In the genomic region with DNA sequence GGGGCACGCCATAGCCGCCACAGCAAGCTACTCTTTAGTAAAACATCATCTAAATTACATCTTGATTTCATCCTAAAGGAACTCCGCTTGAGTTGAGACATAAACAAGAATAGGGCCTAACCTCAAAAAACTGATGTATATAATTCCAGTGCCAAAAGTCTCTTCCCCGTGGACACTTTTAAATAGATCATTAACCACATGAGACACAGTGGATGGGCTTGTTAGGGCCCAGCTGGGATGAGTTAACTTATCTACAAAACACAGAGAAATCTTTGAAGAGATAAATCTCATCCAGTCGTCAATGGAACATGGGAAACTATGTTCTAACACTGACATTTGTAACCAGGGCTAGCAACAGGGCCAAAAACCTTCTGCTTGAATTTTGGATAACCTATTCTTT, we compare ENCODE assay signal across 22 cellular contexts. TPM values are rescaled to one million over a fixed set of nuclear protein-coding genes. Genes with fewer than 3 reads are reported as not detected.
A peak's percentile ranks its signal among the peaks of the same experiment; 100 is the strongest.
DNase-seq lines count a peak whose midpoint lies in the region; ATAC-seq, FAIRE-seq and TF ChIP-seq lines count a peak whose summit lies in the region.
"Had no signal": no experiment of that assay in that cellular context is flagged by ENCODE, and none has a peak within 500 bp of the region (broad histone marks: within the 10 kb centered on the region; RNA-seq: fewer than 3 reads in every experiment).

No MANE protein-coding gene starts in this region.

- no peaks in the 10 kb centered on the region for H3K27me3 Mint-ChIP-seq in naive thymus-derived CD4-positive, alpha-beta T cell
- H3K27me3 Mint-ChIP-seq: CD4-positive, CD25-positive, alpha-beta regulatory T cell; naive thymus-derived CD8-positive, alpha-beta T cell had no signal

- POLR2A ChIA-PET in naive thymus-derived CD4-positive, alpha-beta T cell (lab: Charles Lee), result no interaction called here

- no peak overlapping the region for H2BK15ac ChIP-seq in mesenchymal stem cell (ENCODE audit: low read depth, poor library complexity, severe bottlenecking)

- H3K14ac ChIP-seq in mesenchymal stem cell (ENCODE audit: low read length in 2 of 2), result no peak overlapping the region

- H3K36me3 ChIP-seq in left ventricle myocardium inferior (no peaks in the 10 kb centered on the region), mammary epithelial cell (ENCODE audit: insufficient read depth, low read length) (no peaks in the 10 kb centered on the region), mesenchymal stem cell (ENCODE audit: control insufficient read depth in 1 of 2, insufficient read depth in 2 of 2, low read depth in 1 of 2, low read length in 2 of 2) (no peaks in the 10 kb centered on the region), small intestine (ENCODE audit: control insufficient read depth in 2 of 2, insufficient read depth in 2 of 2, low read length in 2 of 2) (no peaks in the 10 kb centered on the region), body of pancreas (replicated peaks in 1 of 2; ENCODE audit: insufficient read depth in 1 of 2, low read depth in 2 of 2) (no peaks in the 10 kb centered on the region)
- H3K36me3 ChIP-seq in naive thymus-derived CD4-positive, alpha-beta T cell (ENCODE audit: control insufficient read depth in 2 of 3, insufficient read depth in 3 of 3, low read length in 3 of 3), result no peaks in the 10 kb centered on the region
- H3K36me3 ChIP-seq: MG63 had no signal

- no TSS peak for BruUV-seq in mammary epithelial cell (replicated peaks; lab: Mats Ljungman, UMichigan)

- H3K4me3 ChIP-seq in left ventricle myocardium inferior (no peak overlapping the region), mammary epithelial cell (replicated peaks in 1 of 3; ENCODE audit: insufficient read depth in 1 of 3, low read depth in 2 of 3, low read length in 3 of 3) (no peak overlapping the region), mesenchymal stem cell (ENCODE audit: insufficient read depth in 1 of 2, low read depth in 1 of 2, low read length in 2 of 2) (no peak overlapping the region), small intestine (ENCODE audit: low read depth in 1 of 2, low read length in 2 of 2) (no peak overlapping the region), body of pancreas (no peak overlapping the region)
- H3K4me3 ChIP-seq in naive thymus-derived CD4-positive, alpha-beta T cell (ENCODE audit: low read length), result no peak overlapping the region
- H3K4me3 ChIP-seq: lung, MG63, skin epidermis had no signal

- H3K79me1 ChIP-seq in mesenchymal stem cell (replicated peaks; ENCODE audit: low read length, poor library complexity, severe bottlenecking), result no peaks in the 10 kb centered on the region

- CTCF ChIA-PET in mammary epithelial cell (lab: Charles Lee; ENCODE audit: low non-redundant PET), result no interaction called here
- CTCF ChIA-PET in naive thymus-derived CD4-positive, alpha-beta T cell (lab: Charles Lee), result interaction anchor here (0.6 kb wide), 1 partner anchor 37 kb away, joined by 3 read pairs; no protein-coding TSS in a partner anchor

- dilution Hi-C loops in mammary epithelial cell (cut with HindIII; ENCODE audit: low sequenced_read_pairs), result no loop called here

- no peaks in the 10 kb centered on the region for H3K4me1 ChIP-seq in left ventricle myocardium inferior
- peaks cover 15% of the 10 kb centered on the region for H3K4me1 ChIP-seq in mammary epithelial cell (ENCODE audit: insufficient read depth, low read length)
- peaks cover 17% of the 10 kb centered on the region for H3K4me1 ChIP-seq in mesenchymal stem cell (ENCODE audit: control insufficient read depth, insufficient read depth, low read depth, low read length)
- no peaks in the 10 kb centered on the region for H3K4me1 ChIP-seq in small intestine (ENCODE audit: control insufficient read depth in 2 of 2, insufficient read depth in 1 of 2, low read depth in 1 of 2, low read length in 1 of 2)
- no peaks in the 10 kb centered on the region for H3K4me1 ChIP-seq in body of pancreas
- no peaks in the 10 kb centered on the region for H3K4me1 ChIP-seq in naive thymus-derived CD4-positive, alpha-beta T cell (ENCODE audit: control insufficient read depth in 2 of 2, insufficient read depth in 2 of 2, low read length in 2 of 2)

- H3K79me2 ChIP-seq in mammary epithelial cell (ENCODE audit: insufficient read depth, low read length), result no peaks in the 10 kb centered on the region

- H3K9me3 ChIP-seq in left ventricle myocardium inferior (replicated peaks) (no peaks in the 10 kb centered on the region), mammary epithelial cell (replicated peaks; ENCODE audit: insufficient read depth, low read length) (no peaks in the 10 kb centered on the region), mesenchymal stem cell (ENCODE audit: control insufficient read depth, low read length) (no peaks in the 10 kb centered on the region), small intestine (ENCODE audit: control insufficient read depth, low read depth) (no peaks in the 10 kb centered on the region), body of pancreas (no peaks in the 10 kb centered on the region)
- H3K9me3 ChIP-seq in naive thymus-derived CD4-positive, alpha-beta T cell (ENCODE audit: control insufficient read depth in 2 of 3, low read length in 3 of 3), result no peaks in the 10 kb centered on the region

- H3K27ac Mint-ChIP-seq in naive thymus-derived CD4-positive, alpha-beta T cell, result peak overlapping the region in 1 of 9 donors; percentile 16

- H3K36me3 Mint-ChIP-seq in naive thymus-derived CD4-positive, alpha-beta T cell, result no peaks in the 10 kb centered on the region
- H3K36me3 Mint-ChIP-seq: naive thymus-derived CD8-positive, alpha-beta T cell had no signal

- no peak for TF ChIP-seq POLR2A in body of pancreas (IDR thresholded peaks at IDR 0.05)

- DNase-seq in left ventricle myocardium inferior (no peak), Right ventricle myocardium inferior (ENCODE audit: missing footprints) (no peak), mammary epithelial cell (no peak), mesenchymal stem cell (peak; percentile 91), small intestine (no peak), body of pancreas (no peak)
- no peak for DNase-seq in naive thymus-derived CD4-positive, alpha-beta T cell
- DNase-seq: activated CD4-positive, alpha-beta T cell treated with anti-CD3 and anti-CD28 coated beads for 48 hours; activated gamma-delta T cell treated with Interleukin-2 at 50 U/mL for 16 hours; amygdala; CD4-positive, CD25-positive, alpha-beta regulatory T cell; DMS79; MG63; naive thymus-derived CD8-positive, alpha-beta T cell; NCI-H1436 treated with DMSO at 0.1 percent for 48 hours; posterior cingulate gyrus; stimulated activated CD4-positive, alpha-beta T cell treated with anti-CD3 and anti-CD28 coated beads, Interleukin-4, amount 100 ng/mL, for 24 hours had no signal

- TF ChIP-seq CTCF in left ventricle myocardium inferior (IDR thresholded peaks at IDR 0.05; ENCODE audit: borderline replicate concordance), result no peak
- no peak for TF ChIP-seq CTCF in mammary epithelial cell (conservative IDR thresholded peaks at IDR 0.05 in 1 of 2, IDR thresholded peaks at IDR 0.05 in 1 of 2; ENCODE audit: extremely low read depth in 1 of 2, insufficient read depth in 1 of 2, low read depth in 1 of 2, low read length in 2 of 2)
- TF ChIP-seq CTCF in body of pancreas (IDR thresholded peaks at IDR 0.05), result no peak

- WGBS in mammary epithelial cell (ENCODE audit: low coverage, missing lambda C conversion rate), result 61% methylated on average over 5 of the region's 5 CpGs
- 32% methylated on average over 4 of the region's 5 CpGs for WGBS in mesenchymal stem cell
- WGBS in small intestine, 3 donors, result 52 to 73% (median 72%) methylated on average over 5 of the region's 5 CpGs
- WGBS in body of pancreas, 2 donors, result 59 to 68% methylated on average over 5 of the region's 5 CpGs

- in situ Hi-C loops in mammary epithelial cell (cut with MboI; ENCODE audit: low sequenced_read_pairs in 2 of 2), result no loop called here

- no peak overlapping the region for H2AK5ac ChIP-seq in mesenchymal stem cell (ENCODE audit: low read length, severe bottlenecking)

- peaks cover 0 to 4% (median 0%) of the 10 kb centered on the region in 7 donors for H3K4me1 Mint-ChIP-seq in naive thymus-derived CD4-positive, alpha-beta T cell

- H3K27ac ChIP-seq in left ventricle myocardium inferior (replicated peaks), result peak overlapping the region; percentile 5
- H3K27ac ChIP-seq in mammary epithelial cell (ENCODE audit: insufficient read depth, low read depth, low read length), result no peak overlapping the region
- H3K27ac ChIP-seq in mesenchymal stem cell (ENCODE audit: low read length, poor library complexity, severe bottlenecking), result peak overlapping the region; percentile 97
- no peak overlapping the region for H3K27ac ChIP-seq in small intestine (ENCODE audit: low read depth in 1 of 2, low read length in 1 of 2)
- H3K27ac ChIP-seq in body of pancreas, result no peak overlapping the region
- no peak overlapping the region for H3K27ac ChIP-seq in naive thymus-derived CD4-positive, alpha-beta T cell (ENCODE audit: low read depth, low read length)

- H3K23ac ChIP-seq in mesenchymal stem cell (ENCODE audit: low read length in 2 of 2), result no peak overlapping the region

- H4K8ac ChIP-seq in mesenchymal stem cell (ENCODE audit: low read length), result peak overlapping the region; percentile 74

- H2BK12ac ChIP-seq in mesenchymal stem cell (ENCODE audit: low read length in 2 of 2), result peak overlapping the region; percentile 93 to 96

- no peak overlapping the region for H3K4me3 Mint-ChIP-seq in naive thymus-derived CD4-positive, alpha-beta T cell
- H3K4me3 Mint-ChIP-seq: CD4-positive, CD25-positive, alpha-beta regulatory T cell; naive thymus-derived CD8-positive, alpha-beta T cell had no signal

- H3K27me3 ChIP-seq in left ventricle myocardium inferior (ENCODE audit: low read depth) (no peaks in the 10 kb centered on the region), mammary epithelial cell (ENCODE audit: insufficient read depth, low read length) (no peaks in the 10 kb centered on the region), mesenchymal stem cell (ENCODE audit: control insufficient read depth in 1 of 2, insufficient read depth in 1 of 2, low read length in 2 of 2) (no peaks in the 10 kb centered on the region), small intestine (ENCODE audit: control insufficient read depth in 2 of 2, insufficient read depth in 2 of 2, low read length in 2 of 2) (no peaks in the 10 kb centered on the region), body of pancreas (no peaks in the 10 kb centered on the region)
- no peaks in the 10 kb centered on the region for H3K27me3 ChIP-seq in naive thymus-derived CD4-positive, alpha-beta T cell (ENCODE audit: control insufficient read depth in 2 of 2, insufficient read depth in 2 of 2, low read length in 2 of 2)
- H3K27me3 ChIP-seq: MG63 had no signal

- H3K4me2 ChIP-seq in mammary epithelial cell (ENCODE audit: insufficient read depth, low read depth, low read length), result no peak overlapping the region
- no peak overlapping the region for H3K4me2 ChIP-seq in mesenchymal stem cell (ENCODE audit: low read length, poor library complexity, severe bottlenecking)

- ATAC-seq in Right ventricle myocardium inferior (no peak), HG02852 (IDR thresholded peaks at IDR 0.05; ENCODE audit: unreplicated experiment) (no peak), body of pancreas (no peak)
- ATAC-seq in naive thymus-derived CD4-positive, alpha-beta T cell, result no peak
- ATAC-seq: naive thymus-derived CD8-positive, alpha-beta T cell had no signal

- peak overlapping the region; percentile 97 for H2BK120ac ChIP-seq in mesenchymal stem cell (ENCODE audit: low read depth, low read length)

- intact Hi-C loops in left ventricle myocardium inferior (cut with micrococcal nuclease) (no loop called here), Right ventricle myocardium inferior (cut with DNase I) (no loop called here), mammary epithelial cell (cut with micrococcal nuclease) (no loop called here), body of pancreas (cut with DNase I) (no loop called here)
- intact Hi-C loops in naive thymus-derived CD4-positive, alpha-beta T cell (cut with micrococcal nuclease), result no loop called here

- H3K9ac ChIP-seq in mammary epithelial cell (ENCODE audit: insufficient read depth, low read length) (no peak overlapping the region), mesenchymal stem cell (ENCODE audit: low read length) (no peak overlapping the region)

- H4K91ac ChIP-seq in mesenchymal stem cell (ENCODE audit: low read length), result peak overlapping the region; percentile 79

- H3K18ac ChIP-seq in mesenchymal stem cell (ENCODE audit: low read depth in 1 of 2, low read length in 2 of 2), result peak overlapping the region; percentile 78 to 94

- H2AFZ ChIP-seq in mammary epithelial cell (ENCODE audit: low read depth, low read length) (peak overlapping the region; percentile 69), mesenchymal stem cell (ENCODE audit: low read depth, low read length) (no peak overlapping the region)

- FAIRE-seq in small intestine (lab: Jason Lieb, UNC), result no peak
- FAIRE-seq: endometrium, H1 had no signal

- no peaks in the 10 kb centered on the region for H4K20me1 ChIP-seq in mammary epithelial cell (ENCODE audit: insufficient read depth, low read length)

- H3K4ac ChIP-seq in mesenchymal stem cell (ENCODE audit: low read depth in 1 of 2, low read length in 2 of 2), result no peak overlapping the region

- H2BK5ac ChIP-seq in mesenchymal stem cell (ENCODE audit: low read depth, low read length, poor library complexity, severe bottlenecking), result peak overlapping the region; percentile 45

- H3K9me3 Mint-ChIP-seq in naive thymus-derived CD4-positive, alpha-beta T cell, result peaks cover 0 to 6% (median 0%) of the 10 kb centered on the region in 11 donors
- H3K9me3 Mint-ChIP-seq: naive thymus-derived CD8-positive, alpha-beta T cell had no signal

RNA-seq across cellular contexts. Expression of gene MLPH, which starts 20.8 kb away (rescaled TPM):
- total RNA-seq in left ventricle myocardium inferior (73.5 TPM), Right ventricle myocardium inferior (79.0 TPM), mammary epithelial cell (1 to 10 TPM; 2.8 to 7.2 TPM), body of pancreas (10 to 100 TPM; 30.3 to 64.3 TPM)
- polyA plus RNA-seq in mammary epithelial cell (16.1 TPM), small intestine (10 to 100 TPM; 13.2 to 18.9 (median 18.8) TPM)
- polyA minus RNA-seq in mammary epithelial cell, result 24.1 TPM
- polyA plus RNA-seq in mesenchymal stem cell (2013, experiment 1 of 2), result 93.7 TPM
- 85.6 TPM for polyA plus RNA-seq in mesenchymal stem cell (2013, experiment 2 of 2)
- total RNA-seq in naive thymus-derived CD4-positive, alpha-beta T cell, result not detected
- polyA plus RNA-seq in naive thymus-derived CD4-positive, alpha-beta T cell, result not detected
- total RNA-seq: naive thymus-derived CD8-positive, alpha-beta T cell had no signal
- polyA plus RNA-seq: CD4-positive, CD25-positive, alpha-beta regulatory T cell; naive thymus-derived CD8-positive, alpha-beta T cell had no signal

RNA-seq across cellular contexts. Expression of gene COL6A3, which starts 52.3 kb away (rescaled TPM):
- total RNA-seq in left ventricle myocardium inferior (57.1 TPM), Right ventricle myocardium inferior (84.5 TPM), mammary epithelial cell (1 to 10 TPM in 1 of 2 donors, under 1 TPM in 1; 0.14 to 7.2 TPM), body of pancreas (100 to 1,000 TPM in 1 of 2 donors, 10 to 100 TPM in 1; 46.4 to 121 TPM)
- polyA plus RNA-seq in mammary epithelial cell (0.16 TPM), small intestine (10 to 100 TPM in 1 of 3 donors, 1 to 10 TPM in 1, under 1 TPM in 1; 0.89 to 50.2 (median 3.2) TPM)
- polyA minus RNA-seq in mammary epithelial cell, result 0.57 TPM
- 173 TPM for polyA plus RNA-seq in mesenchymal stem cell (2013, experiment 1 of 2)
- 153 TPM for polyA plus RNA-seq in mesenchymal stem cell (2013, experiment 2 of 2)
- 1 to 10 TPM; 1.6 to 3.1 (median 2.2) TPM for total RNA-seq in naive thymus-derived CD4-positive, alpha-beta T cell
- polyA plus RNA-seq in naive thymus-derived CD4-positive, alpha-beta T cell, result under 1 TPM; 0.02 to 0.74 TPM

Comparison
In these comparisons a context has a peak if more than half of its experiments do, and no peak if none do; other contexts are left out.
1. H3K27ac ChIP-seq: peak in left ventricle myocardium inferior (single experiment) and mesenchymal stem cell (single experiment); none in mammary epithelial cell (single experiment), small intestine (0 of 2), body of pancreas (0 of 4) and naive thymus-derived CD4-positive, alpha-beta T cell (single experiment).